Comparison of ENCODE assay signal across 1 cellular context in genomic region chr2:196295005-196295404, GRCh38.
TF ChIP-seq lines count a peak whose summit lies in the region.

No MANE protein-coding gene starts in this region.

TF ChIP-seq in A549, 52 proteins besides CTCF, POLR2A, EP300 and RAD21 (continued from another document):
- TF ChIP-seq BCL3 (IDR thresholded peaks at IDR 0.05) (no peak), NPAS2 (CRISPR knock-in tag; IDR thresholded peaks at IDR 0.05; ENCODE audit: borderline replicate concordance) (no peak), CHD2 (IDR thresholded peaks at IDR 0.05; ENCODE audit: low read length, partially characterized antibody) (no peak), CHD4 (IDR thresholded peaks at IDR 0.05; ENCODE audit: borderline replicate concordance) (no peak)
